16 cellular contexts compared by ENCODE assay signal in genomic region chr3:111848778-111849177, GRCh38. TPM values are rescaled to one million over a fixed set of nuclear protein-coding genes. Genes with fewer than 3 reads are reported as not detected.
DNase-seq lines count a peak whose midpoint lies in the region; ATAC-seq, FAIRE-seq and TF ChIP-seq lines count a peak whose summit lies in the region.
"Had no signal": no experiment of that assay in that cellular context is flagged by ENCODE, and none has a peak within 500 bp of the region (broad histone marks: within the 10 kb centered on the region; RNA-seq: fewer than 3 reads in every experiment).

No MANE protein-coding gene starts in this region.

- no CpG with 5 or more reads among the region's 2 CpGs for WGBS in H9 (ENCODE audit: extremely low coverage, insufficient read length, low lambda C conversion rate)
- WGBS in small intestine, 3 donors, result 14 to 36% (median 25%) methylated on average over 2 of the region's 2 CpGs
- 32 to 41% methylated on average over 2 of the region's 2 CpGs for WGBS in sigmoid colon, 2 donors

- H2BK120ac ChIP-seq in H9 (ENCODE audit: low read depth, low read length, poor library complexity, severe bottlenecking), result no peak overlapping the region

- intact Hi-C loops in PC-9 (cut with micrococcal nuclease; ENCODE audit: unreplicated experiment), result no loop called here
- intact Hi-C loops in sigmoid colon (cut with DNase I), result no loop called here

- H3F3A ChIP-seq in PC-9 (ENCODE audit: insufficient read depth, low read depth), result peaks cover 42% of the 10 kb centered on the region

- POLR2A ChIA-PET in PC-9 (lab: Charles Lee; ENCODE audit: unreplicated experiment), result no interaction called here

- H2BK12ac ChIP-seq in H9 (ENCODE audit: insufficient read length, low read depth, low read length), result no peak overlapping the region

- no peaks in the 10 kb centered on the region for H3K4me1 ChIP-seq in H9 (ENCODE audit: insufficient read depth, low read length)
- H3K4me1 ChIP-seq in PC-9 (replicated peaks; ENCODE audit: insufficient read depth), result peaks cover 70% of the 10 kb centered on the region
- no peaks in the 10 kb centered on the region for H3K4me1 ChIP-seq in small intestine (ENCODE audit: control insufficient read depth in 2 of 2, insufficient read depth in 1 of 2, low read depth in 1 of 2, low read length in 1 of 2)
- peaks cover 0 to 24% (median 11%) of the 10 kb centered on the region in 4 donors for H3K4me1 ChIP-seq in sigmoid colon

- no peak overlapping the region for H3K56ac ChIP-seq in H9 (ENCODE audit: insufficient read length, low read depth, low read length)

- no peak overlapping the region for H3K9ac ChIP-seq in H9 (ENCODE audit: extremely low read depth, insufficient read length, low read length)

- TF ChIP-seq CTCF in H9 (conservative IDR thresholded peaks at IDR 0.05), result no peak
- TF ChIP-seq CTCF in PC-9 (conservative IDR thresholded peaks at IDR 0.05), result no peak
- TF ChIP-seq CTCF in sigmoid colon (IDR thresholded peaks at IDR 0.05), result no peak

- H3K18ac ChIP-seq in H9 (ENCODE audit: insufficient read length, low read depth, low read length), result no peak overlapping the region

- no peak overlapping the region for H2AFZ ChIP-seq in H9 (ENCODE audit: low read length)
- H2AFZ ChIP-seq in PC-9, result no peak overlapping the region

- peaks cover 3% of the 10 kb centered on the region; the same call in 1 of the 2 replicates for H3K27me3 Mint-ChIP-seq in H9 (ENCODE audit: low read depth)
- peaks cover 4% of the 10 kb centered on the region for H3K27me3 Mint-ChIP-seq in activated naive CD8-positive, alpha-beta T cell treated with anti-CD3 and anti-CD28 coated beads for 36 hours

- no TSS peak for BruUV-seq in PC-9 (replicated peaks; lab: Mats Ljungman, UMichigan)

- H3K79me1 ChIP-seq in H9 (ENCODE audit: insufficient read depth, low read depth, low read length, poor library complexity, severe bottlenecking), result no peaks in the 10 kb centered on the region

- H3K4ac ChIP-seq in H9 (ENCODE audit: low read depth, low read length), result no peak overlapping the region

- CTCF ChIA-PET in PC-9 (lab: Charles Lee), result interaction anchor here (0.6 to 1.8 kb wide), 2 partner anchors 12 to 16 kb away, joined by 3 to 4 read pairs; no protein-coding TSS in a partner anchor

- H4K5ac ChIP-seq in H9 (ENCODE audit: insufficient read length, low read depth, low read length), result no peak overlapping the region

- H3K27ac ChIP-seq in H9 (ENCODE audit: insufficient read length, low read depth, low read length) (no peak overlapping the region), PC-9 (peak overlapping the region; percentile 94), small intestine (ENCODE audit: low read depth in 1 of 2, low read length in 1 of 2) (no peak overlapping the region), sigmoid colon (no peak overlapping the region)

- H3K9me3 ChIP-seq in H9 (ENCODE audit: control insufficient read depth, low read depth, low read length) (no peaks in the 10 kb centered on the region), PC-9 (ENCODE audit: insufficient read depth, low read depth) (peaks cover 6% of the 10 kb centered on the region; the same call in 1 of the 2 replicates), small intestine (ENCODE audit: control insufficient read depth, low read depth) (no peaks in the 10 kb centered on the region), sigmoid colon (no peaks in the 10 kb centered on the region)
- H3K9me3 ChIP-seq: Caco-2 had no signal

- DNase-seq in H9 (no peak), PC-9 (peak in 1 of 2 experiments; percentile 85), small intestine (no peak), sigmoid colon (no peak)
- no peak for DNase-seq in activated naive CD8-positive, alpha-beta T cell treated with anti-CD3 and anti-CD28 coated beads for 36 hours
- DNase-seq: Caco-2; CD8-positive, alpha-beta memory T cell; DND-41; GDM1 had no signal

- H2BK5ac ChIP-seq in H9 (ENCODE audit: insufficient read length, low read length), result no peak overlapping the region

- H2AK5ac ChIP-seq in H9 (ENCODE audit: insufficient read length, low read length), result no peak overlapping the region

- H3K9me2 ChIP-seq in PC-9 (ENCODE audit: insufficient read depth), result no peaks in the 10 kb centered on the region

- H3K36me3 ChIP-seq in PC-9 (ENCODE audit: low read depth) (no peaks in the 10 kb centered on the region), small intestine (ENCODE audit: control insufficient read depth in 2 of 2, insufficient read depth in 2 of 2, low read length in 2 of 2) (no peaks in the 10 kb centered on the region), sigmoid colon (no peaks in the 10 kb centered on the region)

- H3K79me2 ChIP-seq in H9 (ENCODE audit: insufficient read depth, low read length) (no peaks in the 10 kb centered on the region), PC-9 (ENCODE audit: low read depth) (no peaks in the 10 kb centered on the region)

- no peak overlapping the region for H2BK15ac ChIP-seq in H9 (ENCODE audit: low read depth, low read length)

- TF ChIP-seq POLR2A in sigmoid colon (IDR thresholded peaks at IDR 0.05), result no peak

- no peak overlapping the region for H4K91ac ChIP-seq in H9 (ENCODE audit: insufficient read length, low read depth, low read length)

- no peak overlapping the region for H3K14ac ChIP-seq in H9 (ENCODE audit: insufficient read depth, low read length)

- H3K4me1 Mint-ChIP-seq in H9, result peaks cover 4 to 5% of the 10 kb centered on the region in 2 experiments; a peak in 2 of 4 replicates
- peaks cover 5% of the 10 kb centered on the region for H3K4me1 Mint-ChIP-seq in activated naive CD8-positive, alpha-beta T cell treated with anti-CD3 and anti-CD28 coated beads for 36 hours

- H3K23me2 ChIP-seq in H9 (ENCODE audit: insufficient read length, low read depth, low read length, poor library complexity, severe bottlenecking), result no peaks in the 10 kb centered on the region

- FAIRE-seq in small intestine (lab: Jason Lieb, UNC), result no peak
- FAIRE-seq: GM12892, GM19239, H1 had no signal

- no peak overlapping the region for H2BK20ac ChIP-seq in H9 (ENCODE audit: low read depth, low read length, poor library complexity, severe bottlenecking)

- peak; percentile 65 for ATAC-seq in esophagus mucosa
- no peak for ATAC-seq in HG03045 (IDR thresholded peaks at IDR 0.05; ENCODE audit: unreplicated experiment)

- H4K20me1 ChIP-seq in H9 (ENCODE audit: control insufficient read depth, insufficient read depth, insufficient read length) (no peaks in the 10 kb centered on the region), PC-9 (ENCODE audit: insufficient read depth) (no peaks in the 10 kb centered on the region)

- no peaks in the 10 kb centered on the region for H3K36me3 Mint-ChIP-seq in H9 (ENCODE audit: insufficient read depth in 1 of 3, low read depth in 3 of 3)
- no peaks in the 10 kb centered on the region for H3K36me3 Mint-ChIP-seq in activated naive CD8-positive, alpha-beta T cell treated with anti-CD3 and anti-CD28 coated beads for 36 hours

- no peaks in the 10 kb centered on the region for H3K9me3 Mint-ChIP-seq in H9
- H3K9me3 Mint-ChIP-seq in activated naive CD8-positive, alpha-beta T cell treated with anti-CD3 and anti-CD28 coated beads for 36 hours, result no peaks in the 10 kb centered on the region

- H3K4me2 ChIP-seq in H9 (ENCODE audit: insufficient read depth, insufficient read length, low read length) (no peak overlapping the region), PC-9 (peak overlapping the region; percentile 19)

- H3K4me3 ChIP-seq in PC-9, result no peak overlapping the region
- no peak overlapping the region for H3K4me3 ChIP-seq in small intestine (ENCODE audit: low read depth in 1 of 2, low read length in 2 of 2)
- no peak overlapping the region for H3K4me3 ChIP-seq in sigmoid colon

- no peak overlapping the region for H3T11ph ChIP-seq in H9 (ENCODE audit: low read length)

- H3K27me3 ChIP-seq in H9 (ENCODE audit: insufficient read depth, low read length), result no peaks in the 10 kb centered on the region
- no peaks in the 10 kb centered on the region for H3K27me3 ChIP-seq in PC-9 (ENCODE audit: insufficient read depth, low read depth)
- H3K27me3 ChIP-seq in small intestine (ENCODE audit: control insufficient read depth in 2 of 2, insufficient read depth in 2 of 2, low read length in 2 of 2), result no peaks in the 10 kb centered on the region
- H3K27me3 ChIP-seq in sigmoid colon, result no peaks in the 10 kb centered on the region

- TF ChIP-seq EP300 in sigmoid colon (IDR thresholded peaks at IDR 0.05), result no peak

- H4K8ac ChIP-seq in H9 (replicated peaks; ENCODE audit: insufficient read length, low read depth, low read length), result no peak overlapping the region

- peak overlapping the region; percentile 69 for H3K23ac ChIP-seq in H9 (ENCODE audit: insufficient read length, low read depth, low read length)

- H3K4me3 Mint-ChIP-seq in H9, result no peak overlapping the region
- H3K4me3 Mint-ChIP-seq in activated naive CD8-positive, alpha-beta T cell treated with anti-CD3 and anti-CD28 coated beads for 36 hours, result no peak overlapping the region
- H3K4me3 Mint-ChIP-seq: CD8-positive, alpha-beta memory T cell; IgD-negative memory B cell had no signal

- no peak overlapping the region for H3K27ac Mint-ChIP-seq in H9
- no peak overlapping the region for H3K27ac Mint-ChIP-seq in activated naive CD8-positive, alpha-beta T cell treated with anti-CD3 and anti-CD28 coated beads for 36 hours
- H3K27ac Mint-ChIP-seq: CD8-positive, alpha-beta memory T cell; IgD-negative memory B cell had no signal

RNA-seq across cellular contexts. Expression of gene PHLDB2, which starts 10.3 kb away (rescaled TPM):
- 13.2 and 14.1 TPM in 2 replicates for total RNA-seq in H9 (2021)
- 42.7 and 55.0 TPM in 2 replicates for total RNA-seq in PC-9 (2021)
- 22.2 TPM for total RNA-seq in esophagus mucosa
- 1 to 10 TPM; 1.1 to 7.7 (median 1.4) TPM for polyA plus RNA-seq in small intestine
- 1 to 10 TPM; 2.3 to 2.5 TPM for total RNA-seq in activated naive CD8-positive, alpha-beta T cell treated with anti-CD3 and anti-CD28 coated beads for 36 hours
- total RNA-seq in sigmoid colon, result 100 to 1,000 TPM; 120 to 471 (median 132) TPM
- 10 to 100 TPM in 1 of 3 donors, 1 to 10 TPM in 2; 4.4 to 14.4 (median 7.2) TPM for polyA plus RNA-seq in sigmoid colon
- total RNA-seq: HT-29 had no signal
